ENCODE assay signal across 24 cellular contexts in the genomic region with DNA sequence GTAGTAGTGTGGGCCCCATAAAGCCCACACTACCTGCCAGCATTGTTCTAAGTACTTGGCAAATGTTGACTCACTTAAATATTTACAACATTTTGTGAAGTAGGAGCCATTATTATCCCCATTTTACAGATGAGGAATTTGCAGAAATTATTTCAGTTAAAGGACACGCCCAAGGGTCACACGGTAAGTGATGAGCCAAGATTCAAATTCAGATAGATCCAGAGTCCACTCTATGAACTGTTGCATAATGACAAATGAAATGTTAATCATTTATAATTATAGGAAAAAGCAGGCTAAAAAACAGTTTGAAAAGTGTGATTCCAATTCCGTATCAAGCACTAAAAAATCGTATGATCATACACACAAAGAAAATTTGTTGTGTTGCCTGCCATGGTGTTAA.
"Had no signal": no experiment of that assay in that cellular context is flagged by ENCODE, and none has a peak within 500 bp of the region (broad histone marks: within the 10 kb centered on the region; RNA-seq: fewer than 3 reads in every experiment).

No MANE protein-coding gene starts in this region.

- H3K4me3 ChIP-seq: coronary artery, dorsolateral prefrontal cortex had no signal

- H3K36me3 ChIP-seq: brain microvascular endothelial cell, WERI-Rb-1 had no signal

- H3K27ac ChIP-seq: brain microvascular endothelial cell, coronary artery, dorsolateral prefrontal cortex, WERI-Rb-1 had no signal

- ATAC-seq: activated CD4-positive, CD25-positive, alpha-beta regulatory T cell treated with anti-CD3 and anti-CD28 coated beads, Interleukin-2, amount 50 U/mL, for 24 hours; activated CD8-positive, alpha-beta T cell treated with anti-CD3 and anti-CD28 coated beads for 36 hours; activated T-cell treated with anti-CD3 and anti-CD28 coated beads, Interleukin-2, amount 50 U/mL, for 4 hours; activated T-helper 17 cell treated with anti-CD3 and anti-CD28 coated beads, Interleukin-2, amount 50 U/mL, for 72 hours; esophagus mucosa; T-cell had no signal

- DNase-seq: activated B cell treated with CpG ODN at 0.5 μM for 24 hours; activated CD4-positive, alpha-beta T cell treated with anti-CD3 and anti-CD28 coated beads for 48 hours; activated CD4-positive, alpha-beta T cell treated with anti-CD3 and anti-CD28 coated beads, Interleukin-2, amount 50 U/mL, for 1 hour; activated CD4-positive, alpha-beta T cell treated with anti-CD3 and anti-CD28 coated beads, Interleukin-2, amount 50 U/mL, for 48 hours; activated CD8-positive, alpha-beta memory T cell treated with anti-CD3 and anti-CD28 coated beads for 24 hours; activated CD8-positive, alpha-beta T cell treated with anti-CD3 and anti-CD28 coated beads for 36 hours; activated effector memory CD4-positive, alpha-beta T cell treated with Interleukin-2 at 50 U/mL for 16 hours; activated gamma-delta T cell treated with Interleukin-2 at 50 U/mL for 16 hours; activated naive CD4-positive, alpha-beta T cell treated with anti-CD3 and anti-CD28 coated beads, Interleukin-2, amount 50 U/mL, for 16 hours; activated naive CD4-positive, alpha-beta T cell treated with Interleukin-2 at 50 U/mL for 16 hours; activated T-cell treated with anti-CD3 and anti-CD28 coated beads, Interleukin-2, amount 50 U/mL, for 4 hours; amniotic stem cell; anterior cingulate cortex; brain microvascular endothelial cell; dorsolateral prefrontal cortex; effector memory CD4-positive, alpha-beta T cell; endodermal cell; T-cell; T1000; WERI-Rb-1 had no signal

- H3K27me3 ChIP-seq: brain microvascular endothelial cell, dorsolateral prefrontal cortex had no signal
